ENCODE assay signal across 8 cellular contexts in genomic region chr1:201955750-201956143, GRCh38. TPM values are rescaled to one million over a fixed set of nuclear protein-coding genes. Genes with fewer than 3 reads are reported as not detected.
DNase-seq lines count a peak whose midpoint lies in the region; ATAC-seq, FAIRE-seq and TF ChIP-seq lines count a peak whose summit lies in the region.

No MANE protein-coding gene starts in this region.

- peaks cover 0 to 2% (median 0%) of the 10 kb centered on the region in 3 donors for H3K27me3 Mint-ChIP-seq in CD14-positive monocyte (ENCODE audit: low read depth in 3 of 3)

- H3K4me1 ChIP-seq in HUES48 (ENCODE audit: control insufficient read depth, insufficient read depth, low read length) (0 out of 2 replicates have a peak, but pooled peaks cover 3% of the 10 kb centered on the region), breast epithelium (peaks cover 0 to 6% of the 10 kb centered on the region in 2 donors), muscle layer of duodenum (ENCODE audit: control insufficient read depth in 1 of 2, insufficient read depth in 2 of 2, low read length in 2 of 2) (peaks cover 0 to 16% of the 10 kb centered on the region in 2 donors)

- peak overlapping the region; percentile 91 for H3K4me3 ChIP-seq in HUES48 (ENCODE audit: low read depth, low read length)
- peak overlapping the region; percentile 84 to 96 (median 92) for H3K4me3 ChIP-seq in breast epithelium
- H3K4me3 ChIP-seq in muscle layer of duodenum (ENCODE audit: low read depth in 1 of 2, low read length in 2 of 2): peak overlapping the region; percentile 88 to 99

- DNase-seq in CD14-positive monocyte (ENCODE audit: low spot score) (no peak), breast epithelium (ENCODE audit: low spot score in 2 of 2) (no peak), iPS-NIHi11 (ENCODE audit: low spot score) (no peak), frontal cortex (ENCODE audit: low spot score in 2 of 2) (no peak)

- intact Hi-C loops in CD14-positive monocyte (cut with micrococcal nuclease): loop anchor here in 1 of 2 donors (2.0 to 5.0 kb wide), 2 partner anchors 77 to 128 kb away; partner anchors contain the start of gene IPO9
- intact Hi-C loops in breast epithelium (cut with DNase I; ENCODE audit: low total_unique reads): loop anchor here (10.0 kb wide), 1 partner anchor 941 kb away; no protein-coding TSS in a partner anchor

- H3K27ac ChIP-seq in HUES48 (ENCODE audit: low read depth, low read length) (peak overlapping the region; percentile 83), breast epithelium (peak overlapping the region; percentile 89 to 94), muscle layer of duodenum (ENCODE audit: low read length) (peak overlapping the region; percentile 97)

- peaks cover 25 to 30% of the 10 kb centered on the region in 2 donors for H3K36me3 Mint-ChIP-seq in CD14-positive monocyte

- TF ChIP-seq POLR2A in breast epithelium (IDR thresholded peaks at IDR 0.05): no peak
- no peak for TF ChIP-seq POLR2A in GM18505 (IDR thresholded peaks at IDR 0.05; ENCODE audit: borderline replicate concordance, extremely low read depth, insufficient read depth, insufficient read length)

- peak overlapping the region; percentile 94 to 99 for H3K4me3 Mint-ChIP-seq in CD14-positive monocyte

- TF ChIP-seq CTCF in CD14-positive monocyte (IDR thresholded peaks at IDR 0.05) (no peak), breast epithelium (IDR thresholded peaks at IDR 0.05) (no peak)

- H3K27me3 ChIP-seq in HUES48 (ENCODE audit: control insufficient read depth, insufficient read depth, low read length) (no peaks in the 10 kb centered on the region), breast epithelium (no peaks in the 10 kb centered on the region), muscle layer of duodenum (ENCODE audit: low read depth, low read length) (no peaks in the 10 kb centered on the region)

- peak overlapping the region; percentile 97 to 99 (median 98) for H3K27ac Mint-ChIP-seq in CD14-positive monocyte

- peak overlapping the region; percentile 90 for H3K9ac ChIP-seq in HUES48 (ENCODE audit: low read depth, low read length)

- no peak for FAIRE-seq in frontal cortex (lab: Jason Lieb, UNC)

- ATAC-seq in HG03521 (IDR thresholded peaks at IDR 0.05; ENCODE audit: unreplicated experiment) (no peak), GM18505 (IDR thresholded peaks at IDR 0.05; ENCODE audit: unreplicated experiment) (no peak)

- peaks cover 15% of the 10 kb centered on the region for H3K4me1 Mint-ChIP-seq in CD14-positive monocyte

- H3K36me3 ChIP-seq in HUES48 (ENCODE audit: control insufficient read depth, insufficient read depth, low read length) (peaks cover 29% of the 10 kb centered on the region), breast epithelium (no peaks in the 10 kb centered on the region), muscle layer of duodenum (ENCODE audit: control insufficient read depth in 1 of 2, insufficient read depth in 2 of 2, low read length in 2 of 2) (peaks cover 9 to 23% of the 10 kb centered on the region in 2 donors)

- H3K9me3 Mint-ChIP-seq in CD14-positive monocyte: peaks cover 0 to 4% (median 0%) of the 10 kb centered on the region in 7 donors

- H3K9me3 ChIP-seq in HUES48 (ENCODE audit: control insufficient read depth, insufficient read depth, low read length) (no peaks in the 10 kb centered on the region), breast epithelium (no peaks in the 10 kb centered on the region), muscle layer of duodenum (ENCODE audit: control insufficient read depth in 1 of 2, low read length in 2 of 2) (no peaks in the 10 kb centered on the region)

RNA-seq across cellular contexts. Expression of gene TIMM17A, which starts 0.4 kb away (rescaled TPM):
- 10 to 100 TPM; 45.4 to 50.3 TPM for polyA plus RNA-seq in CD14-positive monocyte
- total RNA-seq in breast epithelium (10 to 100 TPM; 24.5 to 30.1 (median 26.2) TPM), frontal cortex (56.3 TPM)

RNA-seq across cellular contexts. Expression of gene LMOD1, which starts 9.4 kb away (rescaled TPM):
- polyA plus RNA-seq in CD14-positive monocyte: not detected
- total RNA-seq in breast epithelium (10 to 100 TPM; 60.0 to 92.2 (median 87.2) TPM), frontal cortex (0.41 TPM)

RNA-seq across cellular contexts. Expression of gene RNPEP, which starts 26.7 kb away (rescaled TPM):
- 100 to 1,000 TPM; 127 to 153 TPM for polyA plus RNA-seq in CD14-positive monocyte
- total RNA-seq in breast epithelium (10 to 100 TPM; 43.0 to 66.7 (median 57.4) TPM), frontal cortex (11.4 TPM)

RNA-seq across cellular contexts. Expression of gene ELF3, which starts 54.6 kb away (rescaled TPM):
- polyA plus RNA-seq in CD14-positive monocyte: not detected
- total RNA-seq in breast epithelium (1,000 to 10,000 TPM in 1 of 3 donors, 100 to 1,000 TPM in 1, 1 to 10 TPM in 1; 1.3 to 1,061 (median 367) TPM), frontal cortex (under 0.01 TPM)

Comparison
In these comparisons a context has a peak if more than half of its experiments do, and no peak if none do; other contexts are left out.
1. RNA of gene LMOD1, which starts 9.4 kb away (total RNA-seq): 60.0 to 92.2 TPM in breast epithelium; 0.41 TPM in frontal cortex (single experiment); every median in the first group is over 10 times any median in the second.
2. Peak in every context shown above with its lines, with median percentiles within 50 percentile points of each other: H3K27ac ChIP-seq and H3K4me3 ChIP-seq.